ENCODE assay signal across 32 cellular contexts in genomic region chr1:8358897-8359616, GRCh38. TPM values are rescaled to one million over a fixed set of nuclear protein-coding genes. Genes with fewer than 3 reads are reported as not detected.
DNase-seq lines count a peak whose midpoint lies in the region; ATAC-seq, FAIRE-seq and TF ChIP-seq lines count a peak whose summit lies in the region.
"Had no signal": no experiment of that assay in that cellular context is flagged by ENCODE, and none has a peak within 500 bp of the region (broad histone marks: within the 10 kb centered on the region; RNA-seq: fewer than 3 reads in every experiment).

No MANE protein-coding gene starts in this region.

- POLR2A ChIA-PET in GM12878 (lab: Charles Lee): no interaction called here
- POLR2A ChIA-PET in activated CD4-positive, alpha-beta memory T cell treated with anti-CD3 and anti-CD28 coated beads for 36 hours (lab: Charles Lee): no interaction called here

- FAIRE-seq in GM12878 (lab: Jason Lieb, UNC) (no peak), H54 (lab: Jason Lieb, UNC) (no peak)
- FAIRE-seq: bronchial epithelial cell had no signal

- H3K4me1 ChIP-seq in GM12878 (ENCODE audit: control insufficient read depth, insufficient read depth, low read length): no peaks in the 10 kb centered on the region
- H3K4me1 ChIP-seq in mesodermal cell (ENCODE audit: control insufficient read depth, insufficient read depth, low read length, poor library complexity, severe bottlenecking): no peaks in the 10 kb centered on the region

- TF ChIP-seq EP300 in GM12878 (IDR thresholded peaks at IDR 0.05; ENCODE audit: borderline replicate concordance in 1 of 2, control insufficient read depth in 1 of 2, low read depth in 2 of 2, low read length in 2 of 2): no peak

- intact Hi-C loops in left ventricle myocardium superior (cut with micrococcal nuclease): no loop called here
- intact Hi-C loops in left cardiac atrium (cut with DNase I): no loop called here
- intact Hi-C loops in GM12878 (cut with micrococcal nuclease; ENCODE audit: unreplicated experiment): no loop called here
- intact Hi-C loops in activated CD4-positive, alpha-beta memory T cell treated with anti-CD3 and anti-CD28 coated beads for 36 hours (cut with micrococcal nuclease): no loop called here

- H2AFZ ChIP-seq in GM12878 (ENCODE audit: control insufficient read depth, low read depth, low read length): no peak overlapping the region

- no peaks in the 10 kb centered on the region for H3K27me3 ChIP-seq in GM12878 (replicated peaks in 1 of 2; ENCODE audit: control insufficient read depth in 2 of 2, insufficient read depth in 2 of 2, low read length in 1 of 2)
- H3K27me3 ChIP-seq: SJSA1 had no signal

- RAD21 ChIA-PET in GM12878 (lab: Charles Lee; ENCODE audit: unreplicated experiment): no interaction called here

- TF ChIP-seq CTCF in GM12878 (IDR thresholded peaks at IDR 0.05 in 2 of 3, conservative IDR thresholded peaks at IDR 0.05 in 1 of 3; ENCODE audit: control insufficient read depth in 2 of 3, extremely low read depth in 1 of 3, insufficient read depth in 1 of 3, low read depth in 3 of 3, low read length in 3 of 3): no peak

- H3K79me2 ChIP-seq in GM12878 (ENCODE audit: control insufficient read depth, insufficient read depth, low read length): no peaks in the 10 kb centered on the region

- DNase-seq in left ventricle myocardium superior (peak; percentile 28), left cardiac atrium (no peak), GM12878 (ENCODE audit: low read depth, low spot score) (no peak), H54 (ENCODE audit: insufficient read length, low spot score) (no peak), kidney tubule cell (ENCODE audit: low spot score) (no peak)
- no peak for DNase-seq in activated CD4-positive, alpha-beta memory T cell treated with anti-CD3 and anti-CD28 coated beads for 36 hours
- DNase-seq: 8988T; activated CD4-positive, alpha-beta T cell treated with anti-CD3 and anti-CD28 coated beads for 4 hours; activated effector memory CD4-positive, alpha-beta T cell treated with Interleukin-2 at 50 U/mL for 16 hours; activated T-cell treated with anti-CD3 and anti-CD28 coated beads, Interleukin-2, amount 50 U/mL, for 1 hour; anterior cingulate cortex; cortex of kidney; effector memory CD4-positive, alpha-beta T cell; glutamatergic neuron; MM.1S; NCI-H1436; NCI-H2081 treated with DMSO at 0.1 percent for 48 hours; NCI-H748 treated with DMSO at 0.1 percent for 48 hours; RPMI8226; stimulated activated CD4-positive, alpha-beta T cell treated with anti-CD3 and anti-CD28 coated beads, Interleukin-4, amount 100 ng/mL, for 24 hours; T-helper 9 cell; trophoblast cell; WERI-Rb-1 had no signal

- H3K27ac ChIP-seq in GM12878 (ENCODE audit: control insufficient read depth, insufficient read depth) (no peak overlapping the region), mesodermal cell (ENCODE audit: low read depth, low read length, severe bottlenecking) (peak overlapping the region; percentile 10)
- H3K27ac ChIP-seq: KMS-11, SJSA1, WERI-Rb-1 had no signal

- H3K9me3 ChIP-seq in GM12878 (replicated peaks; ENCODE audit: control insufficient read depth, insufficient read depth, low read length) (no peaks in the 10 kb centered on the region), mesodermal cell (ENCODE audit: control insufficient read depth, low read length) (no peaks in the 10 kb centered on the region)
- H3K9me3 ChIP-seq: SJSA1 had no signal

- no peak overlapping the region for H3K4me2 ChIP-seq in GM12878 (ENCODE audit: control insufficient read depth, insufficient read depth)
- H3K4me2 ChIP-seq: KMS-11 had no signal

- H3K4me3 ChIP-seq in GM12878 (no peak overlapping the region), mesodermal cell (ENCODE audit: extremely low read depth, insufficient read depth, low read length, poor library complexity, severe bottlenecking) (no peak overlapping the region)
- H3K4me3 ChIP-seq: SJSA1 had no signal

- H3K4me1 Mint-ChIP-seq in activated CD4-positive, alpha-beta memory T cell treated with anti-CD3 and anti-CD28 coated beads for 36 hours (ENCODE audit: low read depth): no peaks in the 10 kb centered on the region

- H3K36me3 Mint-ChIP-seq in activated CD4-positive, alpha-beta memory T cell treated with anti-CD3 and anti-CD28 coated beads for 36 hours: peaks cover 20% of the 10 kb centered on the region
- H3K36me3 Mint-ChIP-seq: activated naive CD4-positive, alpha-beta T cell treated with anti-CD3 and anti-CD28 coated beads, Interleukin-2, amount 50 U/mL, for 72 hours had no signal

- H3K9ac ChIP-seq in GM12878 (ENCODE audit: control insufficient read depth, insufficient read depth, low read length): no peak overlapping the region
- H3K9ac ChIP-seq: KMS-11 had no signal

- WGBS in GM12878 (ENCODE audit: insufficient coverage, insufficient replicate concordance, low lambda C conversion rate, missing lambda C conversion rate): 84% methylated on average over 26 of the region's 26 CpGs
- 97% methylated on average over 19 to 23 of the region's 26 CpGs for WGBS in mesodermal cell (ENCODE audit: insufficient coverage in 2 of 2), 2 experiments

- SMC1A ChIA-PET in GM12878 (lab: Charles Lee; ENCODE audit: uncharacterized antibody, unreplicated experiment): interaction anchor here (0.7 kb wide), 1 partner anchor 347 kb away, joined by 3 read pairs; no protein-coding TSS in a partner anchor

- TF ChIP-seq POLR2A in GM12878 (IDR thresholded peaks at IDR 0.05; ENCODE audit: low read depth, low read length) (0 out of 2 replicates have a peak, but pooled peaks have one; percentile 3), H54 (IDR thresholded peaks at IDR 0.05; ENCODE audit: low read depth, low read length) (no peak)

- H3K36me3 ChIP-seq in GM12878 (ENCODE audit: control insufficient read depth in 2 of 2, insufficient read depth in 2 of 2, low read length in 1 of 2) (peaks cover 26 to 72% of the 10 kb centered on the region in 2 experiments), mesodermal cell (ENCODE audit: control insufficient read depth, insufficient read depth, low read length) (peaks cover 97% of the 10 kb centered on the region)

- H3K9me3 Mint-ChIP-seq in activated CD4-positive, alpha-beta memory T cell treated with anti-CD3 and anti-CD28 coated beads for 36 hours: no peaks in the 10 kb centered on the region
- H3K9me3 Mint-ChIP-seq: activated naive CD4-positive, alpha-beta T cell treated with anti-CD3 and anti-CD28 coated beads, Interleukin-2, amount 50 U/mL, for 72 hours; mesothelial cell of epicardium had no signal

- no peak for ATAC-seq in left ventricle myocardium superior
- ATAC-seq in left cardiac atrium: no peak
- ATAC-seq in GM12878: no peak
- ATAC-seq in GM18870 (IDR thresholded peaks at IDR 0.05; ENCODE audit: unreplicated experiment): no peak
- ATAC-seq: activated naive CD4-positive, alpha-beta T cell treated with anti-CD3 and anti-CD28 coated beads, Interleukin-2, amount 50 U/mL, for 72 hours; sciatic nerve had no signal

- no peak for TF ChIP-seq RAD21 in GM12878 (IDR thresholded peaks at IDR 0.05; ENCODE audit: insufficient read depth, low read depth, low read length)

- in situ Hi-C loops in GM12878 (cut with MboI): no loop called here

- no TSS peak for BruUV-seq in GM12878 (replicated peaks; lab: Mats Ljungman, UMichigan)

- no peak overlapping the region for H3K27ac Mint-ChIP-seq in activated CD4-positive, alpha-beta memory T cell treated with anti-CD3 and anti-CD28 coated beads for 36 hours

- CTCF ChIA-PET in GM12878 (lab: Yijun Ruan, JAX): interaction anchor here (0.7 to 1.6 kb wide), 2 partner anchors 10 to 490 kb away, joined by 3 to 4 read pairs; no protein-coding TSS in a partner anchor
- CTCF ChIA-PET in activated CD4-positive, alpha-beta memory T cell treated with anti-CD3 and anti-CD28 coated beads for 36 hours (lab: Charles Lee): interaction anchor here (0.9 to 1.8 kb wide), 2 partner anchors 10 to 344 kb away, joined by 4 to 7 read pairs; no protein-coding TSS in a partner anchor

- no peak overlapping the region for H3K4me3 Mint-ChIP-seq in activated CD4-positive, alpha-beta memory T cell treated with anti-CD3 and anti-CD28 coated beads for 36 hours
- H3K4me3 Mint-ChIP-seq: mesothelial cell of epicardium had no signal

- H3K27me3 Mint-ChIP-seq in activated CD4-positive, alpha-beta memory T cell treated with anti-CD3 and anti-CD28 coated beads for 36 hours: no peaks in the 10 kb centered on the region

- no peaks in the 10 kb centered on the region for H4K20me1 ChIP-seq in GM12878 (ENCODE audit: control insufficient read depth, insufficient read depth)

TF ChIP-seq in GM12878, 131 proteins besides CTCF, POLR2A, EP300 and RAD21 (continues in another document):
- TF ChIP-seq ZNF207 (IDR thresholded peaks at IDR 0.05; ENCODE audit: borderline replicate concordance): no peak
- no peak for TF ChIP-seq IKZF2 (IDR thresholded peaks at IDR 0.05)

RNA-seq across cellular contexts. Expression of gene SLC45A1, which starts 41.1 kb away (rescaled TPM):
- 2.0 TPM for total RNA-seq in left ventricle myocardium superior
- 1 to 10 TPM; 1.8 to 2.2 TPM for total RNA-seq in left cardiac atrium
- total RNA-seq in GM12878 (2013; cell fraction: nucleolus; rRNA removed): 0.48 TPM in 1 of 2 replicates, not detected in the other
- total RNA-seq in GM12878 (2014; rRNA removed): 0.16 TPM in 1 of 2 replicates, not detected in the other
- total RNA-seq in GM12878 (2014; rRNA removed; fragmentation: Illumina TruSeq; extraction: Trizol): not detected in 2 replicates
- 0.18 and 0.29 TPM in 2 replicates for total RNA-seq in GM12878 (2021)
- polyA plus RNA-seq in GM12878 (2011; ENCODE audit: low read depth): not detected
- not detected in 2 replicates for polyA plus RNA-seq in GM12878 (2011; rRNA removed)
- polyA plus RNA-seq in GM12878 (2011; cell fraction: cytosol; rRNA removed): 0.02 TPM in 1 of 2 replicates, not detected in the other
- not detected in 2 replicates for polyA plus RNA-seq in GM12878 (2011; cell fraction: nucleus; rRNA removed)
- polyA plus RNA-seq in GM12878 (2012): 0.12 and 0.13 TPM in 2 replicates
- 0.07 TPM in 1 of 2 replicates, not detected in the other for polyA plus RNA-seq in GM12878 (2014; fragmentation: Illumina TruSeq; extraction: Trizol)
- polyA plus RNA-seq in GM12878 (2014; fragmentation: Nextera tagmentation; extraction: Ambion mirVana): not detected
- polyA plus RNA-seq in GM12878 (2014; rRNA removed): 0.23 and 0.47 TPM in 2 replicates
- under 1 TPM in 1 of 2 experiments, not detected in 1; 0.09 TPM for polyA plus RNA-seq in GM12878 (2016; fragmentation: Nextera tagmentation; extraction: Ambion mirVana)
- polyA minus RNA-seq in GM12878 (2011; rRNA and poly(A)+ RNA removed): not detected in 2 replicates
- polyA minus RNA-seq in GM12878 (2011; cell fraction: cytosol; rRNA and poly(A)+ RNA removed): not detected in 2 replicates
- not detected in 2 replicates for polyA minus RNA-seq in GM12878 (2011; cell fraction: nucleus; rRNA and poly(A)+ RNA removed)
- polyA plus RNA-seq in mesodermal cell (2013, experiment 1 of 2): 0.77 TPM
- polyA plus RNA-seq in mesodermal cell (2013, experiment 2 of 2): 0.81 TPM
- total RNA-seq in activated CD4-positive, alpha-beta memory T cell treated with anti-CD3 and anti-CD28 coated beads for 36 hours: under 1 TPM; 0.77 to 0.95 TPM
- total RNA-seq: HT1080 had no signal
